ENCODE assay signal across 27 cellular contexts in genomic region chr9:114261026-114261425, GRCh38.
"Had no signal": no experiment of that assay in that cellular context is flagged by ENCODE, and none has a peak within 500 bp of the region (broad histone marks: within the 10 kb centered on the region; RNA-seq: fewer than 3 reads in every experiment).

No MANE protein-coding gene starts in this region.

- H3K4me1 Mint-ChIP-seq: activated naive CD8-positive, alpha-beta T cell treated with anti-CD3 and anti-CD28 coated beads, Interleukin-2, amount 50 U/mL, for 24 hours; naive thymus-derived CD4-positive, alpha-beta T cell; stimulated activated effector memory CD8-positive, alpha-beta T cell treated with anti-CD3 and anti-CD28 coated beads, Interleukin-12 subunit alpha, Interleukin-12 subunit beta, amount 100 ng/mL, for 72 hours had no signal

- H3K4me3 Mint-ChIP-seq: activated CD4-positive, alpha-beta memory T cell treated with anti-CD3 and anti-CD28 coated beads for 36 hours; activated naive CD8-positive, alpha-beta T cell treated with anti-CD3 and anti-CD28 coated beads, Interleukin-2, amount 50 U/mL, for 24 hours; activated T-cell treated with anti-CD3 and anti-CD28 coated beads, Interleukin-2, amount 50 U/mL, for 72 hours; naive thymus-derived CD4-positive, alpha-beta T cell; stimulated activated effector memory CD8-positive, alpha-beta T cell treated with anti-CD3 and anti-CD28 coated beads, Interleukin-12 subunit alpha, Interleukin-12 subunit beta, amount 100 ng/mL, for 72 hours; T-helper 1 cell treated with Interleukin-12 subunit alpha and Interleukin-12 subunit beta and Interleukin-4 antibody, amounts not matched to agents 30 μg/mL and 1 μg/mL, for 36 hours had no signal

- H3K36me3 ChIP-seq: cardiac muscle cell, gastroesophageal sphincter, lower lobe of right lung, ovary, right atrium auricular region, stomach, suprapubic skin had no signal

- H3K27me3 ChIP-seq: body of pancreas, cardiac muscle cell, ovary, right atrium auricular region, stomach, suprapubic skin, tibial nerve had no signal

- ATAC-seq: activated naive CD8-positive, alpha-beta T cell treated with anti-CD3 and anti-CD28 coated beads, Interleukin-2, amount 50 U/mL, for 24 hours; activated T-cell treated with anti-CD3 and anti-CD28 coated beads, Interleukin-2, amount 50 U/mL, for 72 hours; body of pancreas; gastroesophageal sphincter; lower lobe of right lung; naive thymus-derived CD4-positive, alpha-beta T cell; stimulated activated effector memory CD8-positive, alpha-beta T cell treated with anti-CD3 and anti-CD28 coated beads, Interleukin-12 subunit alpha, Interleukin-12 subunit beta, amount 100 ng/mL, for 72 hours had no signal

- H3K27me3 Mint-ChIP-seq: activated CD4-positive, alpha-beta memory T cell treated with anti-CD3 and anti-CD28 coated beads for 36 hours; activated naive CD8-positive, alpha-beta T cell treated with anti-CD3 and anti-CD28 coated beads, Interleukin-2, amount 50 U/mL, for 24 hours; naive thymus-derived CD4-positive, alpha-beta T cell had no signal

- H3K27ac Mint-ChIP-seq: activated CD4-positive, alpha-beta memory T cell treated with anti-CD3 and anti-CD28 coated beads for 36 hours; activated naive CD8-positive, alpha-beta T cell treated with anti-CD3 and anti-CD28 coated beads, Interleukin-2, amount 50 U/mL, for 24 hours; activated T-cell treated with anti-CD3 and anti-CD28 coated beads, Interleukin-2, amount 50 U/mL, for 72 hours; naive thymus-derived CD4-positive, alpha-beta T cell; stimulated activated effector memory CD8-positive, alpha-beta T cell treated with anti-CD3 and anti-CD28 coated beads, Interleukin-12 subunit alpha, Interleukin-12 subunit beta, amount 100 ng/mL, for 72 hours; T-helper 1 cell treated with Interleukin-12 subunit alpha and Interleukin-12 subunit beta and Interleukin-4 antibody, amounts not matched to agents 30 μg/mL and 1 μg/mL, for 36 hours had no signal

- H3K36me3 Mint-ChIP-seq: activated CD4-positive, alpha-beta memory T cell treated with anti-CD3 and anti-CD28 coated beads for 36 hours; naive thymus-derived CD4-positive, alpha-beta T cell; stimulated activated effector memory CD8-positive, alpha-beta T cell treated with anti-CD3 and anti-CD28 coated beads, Interleukin-12 subunit alpha, Interleukin-12 subunit beta, amount 100 ng/mL, for 72 hours had no signal

- H3K9me3 Mint-ChIP-seq: activated CD4-positive, alpha-beta memory T cell treated with anti-CD3 and anti-CD28 coated beads for 36 hours; activated naive CD8-positive, alpha-beta T cell treated with anti-CD3 and anti-CD28 coated beads, Interleukin-2, amount 50 U/mL, for 24 hours; activated T-cell treated with anti-CD3 and anti-CD28 coated beads, Interleukin-2, amount 50 U/mL, for 72 hours; naive thymus-derived CD4-positive, alpha-beta T cell; stimulated activated effector memory CD8-positive, alpha-beta T cell treated with anti-CD3 and anti-CD28 coated beads, Interleukin-12 subunit alpha, Interleukin-12 subunit beta, amount 100 ng/mL, for 72 hours; T-helper 1 cell treated with Interleukin-12 subunit alpha and Interleukin-12 subunit beta and Interleukin-4 antibody, amounts not matched to agents 30 μg/mL and 1 μg/mL, for 36 hours had no signal

- H3K4me3 ChIP-seq: body of pancreas, cardiac muscle cell, gastroesophageal sphincter, lower lobe of right lung, ovary, psoas muscle, right atrium auricular region, stomach, suprapubic skin, tibial nerve had no signal

- H3K4me1 ChIP-seq: body of pancreas, gastroesophageal sphincter, right atrium auricular region, stomach, suprapubic skin had no signal

- DNase-seq: activated CD4-positive, alpha-beta memory T cell treated with anti-CD3 and anti-CD28 coated beads for 36 hours; activated CD4-positive, alpha-beta T cell treated with anti-CD3 and anti-CD28 coated beads for 48 hours; activated effector memory CD4-positive, alpha-beta T cell treated with Interleukin-2 at 50 U/mL for 16 hours; activated naive CD4-positive, alpha-beta T cell treated with anti-CD3 and anti-CD28 coated beads, Interleukin-2, amount 50 U/mL, for 16 hours; activated naive CD8-positive, alpha-beta T cell treated with anti-CD3 and anti-CD28 coated beads, Interleukin-2, amount 50 U/mL, for 24 hours; activated T-cell treated with anti-CD3 and anti-CD28 coated beads, Interleukin-2, amount 50 U/mL, for 72 hours; anterior cingulate cortex; body of pancreas; cortex of kidney; head of caudate nucleus; hypothalamus; kidney; lower lobe of right lung; naive thymus-derived CD4-positive, alpha-beta T cell; ovary; psoas muscle; stimulated activated CD4-positive, alpha-beta T cell treated with anti-CD3 and anti-CD28 coated beads, Interleukin-1b, Interleukin-23, amount 100 ng/mL, for 48 hours; stomach; T1000 had no signal

- H3K27ac ChIP-seq: body of pancreas, cardiac muscle cell, epithelial cell of prostate, gastroesophageal sphincter, lower lobe of right lung, ovary, psoas muscle, stomach, suprapubic skin, tibial nerve had no signal

- H3K9me3 ChIP-seq: body of pancreas, gastroesophageal sphincter, lower lobe of right lung, ovary, psoas muscle, right atrium auricular region, stomach, suprapubic skin, tibial nerve had no signal
